31 cellular contexts compared by ENCODE assay signal in genomic region chr15:40245666-40246065, GRCh38. TPM values are rescaled to one million over a fixed set of nuclear protein-coding genes. Genes with fewer than 3 reads are reported as not detected.
DNase-seq lines count a peak whose midpoint lies in the region; ATAC-seq and TF ChIP-seq lines count a peak whose summit lies in the region.
"Had no signal": no experiment of that assay in that cellular context is flagged by ENCODE, and none has a peak within 500 bp of the region (broad histone marks: within the 10 kb centered on the region; RNA-seq: fewer than 3 reads in every experiment).

No MANE protein-coding gene starts in this region.

- POLR2A ChIA-PET in PC-3 (lab: Charles Lee; ENCODE audit: unreplicated experiment): interaction anchor here (0.7 kb wide), 1 partner anchor 10 kb away, joined by 6 read pairs; no protein-coding TSS in a partner anchor

- H3F3A ChIP-seq in PC-3 (ENCODE audit: low read length, unreplicated experiment): peaks cover 6% of the 10 kb centered on the region

- CTCF ChIA-PET in PC-3 (lab: Charles Lee): interaction anchor here (1.1 kb wide), 1 partner anchor 28 kb away, joined by 3 read pairs; no protein-coding TSS in a partner anchor

- no peaks in the 10 kb centered on the region for H3K9me3 Mint-ChIP-seq in activated T-helper 17 cell treated with anti-CD3 and anti-CD28 coated beads, Interleukin-2, amount 50 U/mL, for 72 hours
- H3K9me3 Mint-ChIP-seq: activated CD4-positive, alpha-beta memory T cell treated with anti-CD3 and anti-CD28 coated beads, Interleukin-2, amount 10 ng/mL, durations not matched to agents 7 days and 5 days; activated naive CD4-positive, alpha-beta T cell treated with anti-CD3 and anti-CD28 coated beads for 36 hours; natural killer cell; stimulated activated memory B cell treated with anti-CD40 and anti-IgM and Interleukin-4, amounts not matched to agents 10 μg/mL and 1 μg/mL and 100 μg/mL, for 72 hours had no signal

- no peak for TF ChIP-seq EP300 in sigmoid colon (IDR thresholded peaks at IDR 0.05)

- no peaks in the 10 kb centered on the region for H4K20me1 ChIP-seq in PC-3 (ENCODE audit: low read length)
- H4K20me1 ChIP-seq: BLaER1 had no signal

- ATAC-seq in PC-3: no peak
- ATAC-seq in activated T-helper 17 cell treated with anti-CD3 and anti-CD28 coated beads, Interleukin-2, amount 50 U/mL, for 72 hours (replicated peaks): no peak
- ATAC-seq: activated CD4-positive, CD25-positive, alpha-beta regulatory T cell treated with anti-CD3 and anti-CD28 coated beads, Interleukin-2, amount 50 U/mL, for 24 hours; heart left ventricle; natural killer cell; stimulated activated memory B cell treated with anti-CD40 and anti-IgM and Interleukin-4, amounts not matched to agents 10 μg/mL and 1 μg/mL and 100 μg/mL, for 72 hours had no signal

- H3K27ac ChIP-seq in 22Rv1 (peak overlapping the region; percentile 66), PC-3 (ENCODE audit: low read length) (peak overlapping the region; percentile 62), sigmoid colon (no peak overlapping the region), prostate gland (no peak overlapping the region)
- H3K27ac ChIP-seq: BLaER1, dorsolateral prefrontal cortex, heart left ventricle, thoracic aorta had no signal

- H3K9me3 ChIP-seq in PC-3 (ENCODE audit: low read length) (no peaks in the 10 kb centered on the region), sigmoid colon (no peaks in the 10 kb centered on the region), prostate gland (no peaks in the 10 kb centered on the region)
- H3K9me3 ChIP-seq: BLaER1, heart left ventricle, thoracic aorta had no signal

- peaks cover 44% of the 10 kb centered on the region for H3K4me1 ChIP-seq in PC-3 (ENCODE audit: insufficient read depth, low read length)
- no peaks in the 10 kb centered on the region for H3K4me1 ChIP-seq in sigmoid colon
- H3K4me1 ChIP-seq in prostate gland (replicated peaks): peaks cover 8% of the 10 kb centered on the region

- H3K36me3 Mint-ChIP-seq in activated T-helper 17 cell treated with anti-CD3 and anti-CD28 coated beads, Interleukin-2, amount 50 U/mL, for 72 hours (ENCODE audit: low read depth): no peaks in the 10 kb centered on the region
- H3K36me3 Mint-ChIP-seq: natural killer cell; stimulated activated memory B cell treated with anti-CD40 and anti-IgM and Interleukin-4, amounts not matched to agents 10 μg/mL and 1 μg/mL and 100 μg/mL, for 72 hours had no signal

- intact Hi-C loops in PC-3 (cut with micrococcal nuclease) (no loop called here), sigmoid colon (cut with DNase I) (no loop called here), prostate gland (cut with DNase I) (no loop called here)

- TF ChIP-seq POLR2A in sigmoid colon (IDR thresholded peaks at IDR 0.05) (no peak), prostate gland (IDR thresholded peaks at IDR 0.05) (no peak)

- H3K9me2 ChIP-seq in PC-3 (replicated peaks; ENCODE audit: low read length): no peaks in the 10 kb centered on the region

- BruUV-seq in PC-3 (replicated peaks; lab: Mats Ljungman, UMichigan): no TSS peak

- H3K27ac Mint-ChIP-seq in activated T-helper 17 cell treated with anti-CD3 and anti-CD28 coated beads, Interleukin-2, amount 50 U/mL, for 72 hours: no peak overlapping the region
- H3K27ac Mint-ChIP-seq: activated CD4-positive, alpha-beta memory T cell treated with anti-CD3 and anti-CD28 coated beads, Interleukin-2, amount 10 ng/mL, durations not matched to agents 7 days and 5 days; activated naive CD4-positive, alpha-beta T cell treated with anti-CD3 and anti-CD28 coated beads for 36 hours; natural killer cell; stimulated activated memory B cell treated with anti-CD40 and anti-IgM and Interleukin-4, amounts not matched to agents 10 μg/mL and 1 μg/mL and 100 μg/mL, for 72 hours had no signal

- no peak overlapping the region for H3K9ac ChIP-seq in PC-3 (ENCODE audit: low read length)
- H3K9ac ChIP-seq: BLaER1 had no signal

- H3K4me3 Mint-ChIP-seq in activated T-helper 17 cell treated with anti-CD3 and anti-CD28 coated beads, Interleukin-2, amount 50 U/mL, for 72 hours: no peak overlapping the region
- H3K4me3 Mint-ChIP-seq: activated CD4-positive, alpha-beta memory T cell treated with anti-CD3 and anti-CD28 coated beads, Interleukin-2, amount 10 ng/mL, durations not matched to agents 7 days and 5 days; activated naive CD4-positive, alpha-beta T cell treated with anti-CD3 and anti-CD28 coated beads for 36 hours; natural killer cell; stimulated activated memory B cell treated with anti-CD40 and anti-IgM and Interleukin-4, amounts not matched to agents 10 μg/mL and 1 μg/mL and 100 μg/mL, for 72 hours had no signal

- H3K27me3 ChIP-seq in PC-3 (ENCODE audit: low read length) (no peaks in the 10 kb centered on the region), sigmoid colon (no peaks in the 10 kb centered on the region), prostate gland (replicated peaks; ENCODE audit: insufficient read depth) (no peaks in the 10 kb centered on the region)
- H3K27me3 ChIP-seq: heart left ventricle had no signal

- H3K4me3 ChIP-seq in PC-3 (ENCODE audit: low read length): no peak overlapping the region
- no peak overlapping the region for H3K4me3 ChIP-seq in sigmoid colon
- H3K4me3 ChIP-seq in prostate gland: no peak overlapping the region
- H3K4me3 ChIP-seq: BLaER1, dorsolateral prefrontal cortex, heart left ventricle, thoracic aorta had no signal

- H3K79me2 ChIP-seq in PC-3 (ENCODE audit: low read length): no peaks in the 10 kb centered on the region

- H3K4me1 Mint-ChIP-seq in activated T-helper 17 cell treated with anti-CD3 and anti-CD28 coated beads, Interleukin-2, amount 50 U/mL, for 72 hours: no peaks in the 10 kb centered on the region
- H3K4me1 Mint-ChIP-seq: natural killer cell; stimulated activated memory B cell treated with anti-CD40 and anti-IgM and Interleukin-4, amounts not matched to agents 10 μg/mL and 1 μg/mL and 100 μg/mL, for 72 hours had no signal

- peak overlapping the region; percentile 63 for H3K4me2 ChIP-seq in PC-3 (ENCODE audit: low read length)
- H3K4me2 ChIP-seq: BLaER1 had no signal

- TF ChIP-seq CTCF in 22Rv1 (IDR thresholded peaks at IDR 0.05) (no peak), PC-3 (conservative IDR thresholded peaks at IDR 0.05; ENCODE audit: low read depth, low read length) (no peak), sigmoid colon (IDR thresholded peaks at IDR 0.05) (no peak), prostate gland (IDR thresholded peaks at IDR 0.05) (no peak)

- 89 to 91% methylated on average over 7 of the region's 7 CpGs for WGBS in sigmoid colon, 2 donors
- WGBS in prostate gland: 85% methylated on average over 7 of the region's 7 CpGs

- H3K36me3 ChIP-seq in PC-3 (ENCODE audit: low read depth, low read length): no peaks in the 10 kb centered on the region
- H3K36me3 ChIP-seq in sigmoid colon: no peaks in the 10 kb centered on the region
- no peaks in the 10 kb centered on the region for H3K36me3 ChIP-seq in prostate gland
- H3K36me3 ChIP-seq: BLaER1, heart left ventricle, thoracic aorta had no signal

- peak overlapping the region; percentile 54 for H2AFZ ChIP-seq in PC-3 (ENCODE audit: low read length)

- H3K27me3 Mint-ChIP-seq in activated T-helper 17 cell treated with anti-CD3 and anti-CD28 coated beads, Interleukin-2, amount 50 U/mL, for 72 hours: no peaks in the 10 kb centered on the region

- DNase-seq in PC-3: no peak
- peak; percentile 51 for DNase-seq in islet precursor cell
- DNase-seq in sigmoid colon: peak; percentile 41
- no peak for DNase-seq in prostate gland (ENCODE audit: low spot score)
- no peak for DNase-seq in NCI-H2196 (lab: John Stamatoyannopoulos, UW; ENCODE audit: unreplicated experiment)
- no peak for DNase-seq in SKM-1 treated with dmso at 0.1 percent for 144 hours (lab: John Stamatoyannopoulos, UW; ENCODE audit: unreplicated experiment)
- DNase-seq: ACHN; activated CD4-positive, alpha-beta memory T cell treated with anti-CD3 and anti-CD28 coated beads, Interleukin-2, amount 10 ng/mL, durations not matched to agents 7 days and 5 days; activated naive CD4-positive, alpha-beta T cell treated with anti-CD3 and anti-CD28 coated beads for 36 hours; anterior cingulate cortex; caudate nucleus; EL; heart left ventricle; midbrain; NCI-H1417 treated with DMSO at 0.1 percent for 48 hours; NCI-H2107; NCI-H524; stimulated activated CD4-positive, alpha-beta T cell treated with anti-CD3 and anti-CD28 coated beads, Interleukin-1b, Interleukin-23, amount 100 ng/mL, for 48 hours; T-helper 9 cell had no signal

RNA-seq across cellular contexts. Expression of gene PAK6, which starts 6.8 kb away (rescaled TPM):
- 30.4 TPM in 2 replicates for total RNA-seq in PC-3 (2014; rRNA removed)
- total RNA-seq in sigmoid colon: 1 to 10 TPM in 3 of 4 donors, under 1 TPM in 1; 0.33 to 3.0 (median 1.2) TPM
- polyA plus RNA-seq in sigmoid colon: 1 to 10 TPM; 1.2 to 2.8 (median 1.6) TPM
- 1 to 10 TPM in 1 of 2 donors, under 1 TPM in 1; 0.42 to 1.4 TPM for total RNA-seq in activated T-helper 17 cell treated with anti-CD3 and anti-CD28 coated beads, Interleukin-2, amount 50 U/mL, for 72 hours
- 100 to 1,000 TPM in 1 of 2 donors, 10 to 100 TPM in 1; 13.8 to 190 TPM for total RNA-seq in prostate gland
- total RNA-seq: activated naive CD4-positive, alpha-beta T cell treated with anti-CD3 and anti-CD28 coated beads for 36 hours; H4 had no signal

RNA-seq across cellular contexts. Expression of gene ANKRD63, which starts 37.2 kb away (rescaled TPM):
- total RNA-seq in PC-3 (2014; rRNA removed): 1.2 and 1.4 TPM in 2 replicates
- total RNA-seq in sigmoid colon: 1 to 10 TPM in 1 of 4 donors, not detected in 3; 1.6 TPM
- not detected for polyA plus RNA-seq in sigmoid colon
- total RNA-seq in activated T-helper 17 cell treated with anti-CD3 and anti-CD28 coated beads, Interleukin-2, amount 50 U/mL, for 72 hours: not detected
- total RNA-seq in prostate gland: 1 to 10 TPM in 1 of 2 donors, not detected in 1; 2.7 TPM
- total RNA-seq: activated CD4-positive, alpha-beta memory T cell treated with anti-CD3 and anti-CD28 coated beads, Interleukin-2, amount 10 ng/mL, durations not matched to agents 7 days and 5 days; activated naive CD4-positive, alpha-beta T cell treated with anti-CD3 and anti-CD28 coated beads for 36 hours; Calu3; fibroblast of villous mesenchyme; MCF 10A; natural killer cell; thoracic aorta had no signal
- polyA plus RNA-seq: heart left ventricle had no signal

Comparison
In these comparisons a context has a peak if more than half of its experiments do, and no peak if none do; other contexts are left out.
1. H3K27ac ChIP-seq: peak in 22Rv1 (single experiment) and PC-3 (single experiment); none in sigmoid colon (0 of 4) and prostate gland (0 of 2).
2. DNase-seq: peak in islet precursor cell (single experiment) and sigmoid colon (single experiment); none in PC-3 (single experiment), prostate gland (single experiment), NCI-H2196 (single experiment) and SKM-1 treated with dmso at 0.1 percent for 144 hours (single experiment).